ENCODE assay signal across 1 cellular context in the genomic region with DNA sequence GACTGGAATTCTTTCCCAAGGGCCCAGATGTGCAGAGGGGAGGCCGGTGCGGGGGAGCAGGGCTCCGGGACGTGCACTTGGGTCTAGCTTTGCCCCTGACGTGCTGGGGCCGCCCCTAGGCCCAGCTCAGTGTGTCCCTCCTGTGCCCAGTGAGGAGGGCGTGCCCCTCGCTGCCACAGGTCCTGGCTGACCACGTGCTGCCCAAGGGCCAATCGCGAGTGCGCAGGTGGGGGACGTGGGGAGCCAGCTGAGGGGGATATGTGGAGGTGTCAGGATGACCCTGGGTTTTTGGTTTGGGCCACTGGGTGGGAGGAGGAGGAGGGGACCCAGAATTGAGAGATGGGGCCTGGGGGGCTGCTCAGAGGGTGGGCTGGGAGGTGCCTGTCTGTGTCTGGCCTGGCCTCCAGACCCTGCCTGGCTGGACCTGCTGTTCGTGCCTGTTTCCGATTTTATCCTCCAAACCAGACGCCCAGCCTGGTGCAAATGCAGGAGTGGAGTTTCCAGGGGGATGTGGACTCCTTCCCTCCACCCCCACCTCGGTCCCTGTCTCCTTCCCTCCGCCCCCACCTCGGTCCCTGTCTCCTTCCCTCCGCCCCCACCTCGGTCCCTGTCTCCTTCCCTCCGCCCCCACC.
A peak's percentile ranks its signal among the peaks of the same experiment; 100 is the strongest.
TF ChIP-seq lines count a peak whose summit lies in the region.

No MANE protein-coding gene starts in this region.

TF ChIP-seq in HepG2, 621 proteins besides CTCF, POLR2A, EP300 and RAD21 (continued from another document):
- TF ChIP-seq, protein P1, sequence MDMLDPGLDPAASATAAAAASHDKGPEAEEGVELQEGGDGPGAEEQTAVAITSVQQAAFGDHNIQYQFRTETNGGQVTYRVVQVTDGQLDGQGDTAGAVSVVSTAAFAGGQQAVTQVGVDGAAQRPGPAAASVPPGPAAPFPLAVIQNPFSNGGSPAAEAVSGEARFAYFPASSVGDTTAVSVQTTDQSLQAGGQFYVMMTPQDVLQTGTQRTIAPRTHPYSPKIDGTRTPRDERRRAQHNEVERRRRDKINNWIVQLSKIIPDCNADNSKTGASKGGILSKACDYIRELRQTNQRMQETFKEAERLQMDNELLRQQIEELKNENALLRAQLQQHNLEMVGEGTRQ (IDR thresholded peaks at IDR 0.05; ENCODE audit: low read depth, low read length) = peak; percentile 85
- TF ChIP-seq, protein P1 (CRISPR knock-in tag; IDR thresholded peaks at IDR 0.05; ENCODE audit: borderline replicate concordance) = peak; percentile 91; the same call in 1 of the 2 replicates
- TF ChIP-seq SAP130 (CRISPR knock-in tag; IDR thresholded peaks at IDR 0.05; ENCODE audit: low read depth) (no peak), TOPORS (CRISPR knock-in tag; IDR thresholded peaks at IDR 0.05) (no peak), FOXM1 (CRISPR knock-in tag; IDR thresholded peaks at IDR 0.05) (no peak), GATAD2A (CRISPR knock-in tag; IDR thresholded peaks at IDR 0.05) (no peak), SPEN (CRISPR knock-in tag; IDR thresholded peaks at IDR 0.05; ENCODE audit: low read depth) (0 out of 2 replicates have a peak, but pooled peaks have one; percentile 5), SOX6 (IDR thresholded peaks at IDR 0.05) (no peak), SOX6 (CRISPR knock-in tag; IDR thresholded peaks at IDR 0.05) (no peak), JDP2 (CRISPR knock-in tag; IDR thresholded peaks at IDR 0.05; ENCODE audit: borderline replicate concordance) (no peak), ZNF577 (CRISPR knock-in tag; IDR thresholded peaks at IDR 0.05; ENCODE audit: borderline replicate concordance, low read depth) (no peak), ZNF501 (CRISPR knock-in tag; IDR thresholded peaks at IDR 0.05) (peak; percentile 17; the same call in 1 of the 2 replicates), SNAI1 (CRISPR knock-in tag; IDR thresholded peaks at IDR 0.05; ENCODE audit: borderline replicate concordance) (0 out of 2 replicates have a peak, but pooled peaks have one; percentile 6), ZC3H13 (CRISPR knock-in tag; IDR thresholded peaks at IDR 0.05) (peak; percentile 83), FOXC1 (CRISPR knock-in tag; IDR thresholded peaks at IDR 0.05; ENCODE audit: borderline replicate concordance) (0 out of 2 replicates have a peak, but pooled peaks have one; percentile 1), RFXAP (CRISPR knock-in tag; IDR thresholded peaks at IDR 0.05; ENCODE audit: borderline replicate concordance) (peak; percentile 25; the same call in 1 of the 2 replicates), PHF8 (CRISPR knock-in tag; IDR thresholded peaks at IDR 0.05) (0 out of 2 replicates have a peak, but pooled peaks have one; percentile 16), KDM5B (CRISPR knock-in tag; IDR thresholded peaks at IDR 0.05; ENCODE audit: borderline replicate concordance) (0 out of 2 replicates have a peak, but pooled peaks have one; percentile 13), THAP11 (CRISPR knock-in tag; IDR thresholded peaks at IDR 0.05) (peak; percentile 50; the same call in 1 of the 2 replicates)
- TF ChIP-seq, protein P2, sequence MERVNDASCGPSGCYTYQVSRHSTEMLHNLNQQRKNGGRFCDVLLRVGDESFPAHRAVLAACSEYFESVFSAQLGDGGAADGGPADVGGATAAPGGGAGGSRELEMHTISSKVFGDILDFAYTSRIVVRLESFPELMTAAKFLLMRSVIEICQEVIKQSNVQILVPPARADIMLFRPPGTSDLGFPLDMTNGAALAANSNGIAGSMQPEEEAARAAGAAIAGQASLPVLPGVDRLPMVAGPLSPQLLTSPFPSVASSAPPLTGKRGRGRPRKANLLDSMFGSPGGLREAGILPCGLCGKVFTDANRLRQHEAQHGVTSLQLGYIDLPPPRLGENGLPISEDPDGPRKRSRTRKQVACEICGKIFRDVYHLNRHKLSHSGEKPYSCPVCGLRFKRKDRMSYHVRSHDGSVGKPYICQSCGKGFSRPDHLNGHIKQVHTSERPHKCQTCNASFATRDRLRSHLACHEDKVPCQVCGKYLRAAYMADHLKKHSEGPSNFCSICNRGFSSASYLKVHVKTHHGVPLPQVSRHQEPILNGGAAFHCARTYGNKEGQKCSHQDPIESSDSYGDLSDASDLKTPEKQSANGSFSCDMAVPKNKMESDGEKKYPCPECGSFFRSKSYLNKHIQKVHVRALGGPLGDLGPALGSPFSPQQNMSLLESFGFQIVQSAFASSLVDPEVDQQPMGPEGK (CRISPR knock-in tag; IDR thresholded peaks at IDR 0.05) = peak; percentile 62
- TF ChIP-seq, protein P3, sequence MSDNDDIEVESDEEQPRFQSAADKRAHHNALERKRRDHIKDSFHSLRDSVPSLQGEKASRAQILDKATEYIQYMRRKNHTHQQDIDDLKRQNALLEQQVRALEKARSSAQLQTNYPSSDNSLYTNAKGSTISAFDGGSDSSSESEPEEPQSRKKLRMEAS (IDR thresholded peaks at IDR 0.05) = peak; percentile 52
- TF ChIP-seq, protein P4, sequence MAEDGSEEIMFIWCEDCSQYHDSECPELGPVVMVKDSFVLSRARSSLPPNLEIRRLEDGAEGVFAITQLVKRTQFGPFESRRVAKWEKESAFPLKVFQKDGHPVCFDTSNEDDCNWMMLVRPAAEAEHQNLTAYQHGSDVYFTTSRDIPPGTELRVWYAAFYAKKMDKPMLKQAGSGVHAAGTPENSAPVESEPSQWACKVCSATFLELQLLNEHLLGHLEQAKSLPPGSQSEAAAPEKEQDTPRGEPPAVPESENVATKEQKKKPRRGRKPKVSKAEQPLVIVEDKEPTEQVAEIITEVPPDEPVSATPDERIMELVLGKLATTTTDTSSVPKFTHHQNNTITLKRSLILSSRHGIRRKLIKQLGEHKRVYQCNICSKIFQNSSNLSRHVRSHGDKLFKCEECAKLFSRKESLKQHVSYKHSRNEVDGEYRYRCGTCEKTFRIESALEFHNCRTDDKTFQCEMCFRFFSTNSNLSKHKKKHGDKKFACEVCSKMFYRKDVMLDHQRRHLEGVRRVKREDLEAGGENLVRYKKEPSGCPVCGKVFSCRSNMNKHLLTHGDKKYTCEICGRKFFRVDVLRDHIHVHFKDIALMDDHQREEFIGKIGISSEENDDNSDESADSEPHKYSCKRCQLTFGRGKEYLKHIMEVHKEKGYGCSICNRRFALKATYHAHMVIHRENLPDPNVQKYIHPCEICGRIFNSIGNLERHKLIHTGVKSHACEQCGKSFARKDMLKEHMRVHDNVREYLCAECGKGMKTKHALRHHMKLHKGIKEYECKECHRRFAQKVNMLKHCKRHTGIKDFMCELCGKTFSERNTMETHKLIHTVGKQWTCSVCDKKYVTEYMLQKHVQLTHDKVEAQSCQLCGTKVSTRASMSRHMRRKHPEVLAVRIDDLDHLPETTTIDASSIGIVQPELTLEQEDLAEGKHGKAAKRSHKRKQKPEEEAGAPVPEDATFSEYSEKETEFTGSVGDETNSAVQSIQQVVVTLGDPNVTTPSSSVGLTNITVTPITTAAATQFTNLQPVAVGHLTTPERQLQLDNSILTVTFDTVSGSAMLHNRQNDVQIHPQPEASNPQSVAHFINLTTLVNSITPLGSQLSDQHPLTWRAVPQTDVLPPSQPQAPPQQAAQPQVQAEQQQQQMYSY (CRISPR knock-in tag; IDR thresholded peaks at IDR 0.05) = peak; percentile 59; the same call in 1 of the 2 replicates
- TF ChIP-seq, protein P5, sequence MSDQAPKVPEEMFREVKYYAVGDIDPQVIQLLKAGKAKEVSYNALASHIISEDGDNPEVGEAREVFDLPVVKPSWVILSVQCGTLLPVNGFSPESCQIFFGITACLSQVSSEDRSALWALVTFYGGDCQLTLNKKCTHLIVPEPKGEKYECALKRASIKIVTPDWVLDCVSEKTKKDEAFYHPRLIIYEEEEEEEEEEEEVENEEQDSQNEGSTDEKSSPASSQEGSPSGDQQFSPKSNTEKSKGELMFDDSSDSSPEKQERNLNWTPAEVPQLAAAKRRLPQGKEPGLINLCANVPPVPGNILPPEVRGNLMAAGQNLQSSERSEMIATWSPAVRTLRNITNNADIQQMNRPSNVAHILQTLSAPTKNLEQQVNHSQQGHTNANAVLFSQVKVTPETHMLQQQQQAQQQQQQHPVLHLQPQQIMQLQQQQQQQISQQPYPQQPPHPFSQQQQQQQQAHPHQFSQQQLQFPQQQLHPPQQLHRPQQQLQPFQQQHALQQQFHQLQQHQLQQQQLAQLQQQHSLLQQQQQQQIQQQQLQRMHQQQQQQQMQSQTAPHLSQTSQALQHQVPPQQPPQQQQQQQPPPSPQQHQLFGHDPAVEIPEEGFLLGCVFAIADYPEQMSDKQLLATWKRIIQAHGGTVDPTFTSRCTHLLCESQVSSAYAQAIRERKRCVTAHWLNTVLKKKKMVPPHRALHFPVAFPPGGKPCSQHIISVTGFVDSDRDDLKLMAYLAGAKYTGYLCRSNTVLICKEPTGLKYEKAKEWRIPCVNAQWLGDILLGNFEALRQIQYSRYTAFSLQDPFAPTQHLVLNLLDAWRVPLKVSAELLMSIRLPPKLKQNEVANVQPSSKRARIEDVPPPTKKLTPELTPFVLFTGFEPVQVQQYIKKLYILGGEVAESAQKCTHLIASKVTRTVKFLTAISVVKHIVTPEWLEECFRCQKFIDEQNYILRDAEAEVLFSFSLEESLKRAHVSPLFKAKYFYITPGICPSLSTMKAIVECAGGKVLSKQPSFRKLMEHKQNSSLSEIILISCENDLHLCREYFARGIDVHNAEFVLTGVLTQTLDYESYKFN (CRISPR knock-in tag; conservative IDR thresholded peaks at IDR 0.05) = no peak
- TF ChIP-seq, protein P6, sequence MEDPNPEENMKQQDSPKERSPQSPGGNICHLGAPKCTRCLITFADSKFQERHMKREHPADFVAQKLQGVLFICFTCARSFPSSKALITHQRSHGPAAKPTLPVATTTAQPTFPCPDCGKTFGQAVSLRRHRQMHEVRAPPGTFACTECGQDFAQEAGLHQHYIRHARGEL (CRISPR knock-in tag; IDR thresholded peaks at IDR 0.05) = 0 out of 2 replicates have a peak, but pooled peaks have one; percentile 24
- TF ChIP-seq, protein P7, sequence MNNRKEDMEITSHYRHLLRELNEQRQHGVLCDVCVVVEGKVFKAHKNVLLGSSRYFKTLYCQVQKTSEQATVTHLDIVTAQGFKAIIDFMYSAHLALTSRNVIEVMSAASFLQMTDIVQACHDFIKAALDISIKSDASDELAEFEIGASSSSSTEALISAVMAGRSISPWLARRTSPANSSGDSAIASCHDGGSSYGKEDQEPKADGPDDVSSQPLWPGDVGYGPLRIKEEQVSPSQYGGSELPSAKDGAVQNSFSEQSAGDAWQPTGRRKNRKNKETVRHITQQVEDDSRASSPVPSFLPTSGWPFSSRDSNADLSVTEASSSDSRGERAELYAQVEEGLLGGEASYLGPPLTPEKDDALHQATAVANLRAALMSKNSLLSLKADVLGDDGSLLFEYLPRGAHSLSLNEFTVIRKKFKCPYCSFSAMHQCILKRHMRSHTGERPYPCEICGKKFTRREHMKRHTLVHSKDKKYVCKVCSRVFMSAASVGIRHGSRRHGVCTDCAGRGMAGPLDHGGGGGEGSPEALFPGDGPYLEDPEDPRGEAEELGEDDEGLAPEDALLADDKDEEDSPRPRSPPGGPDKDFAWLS (CRISPR knock-in tag; IDR thresholded peaks at IDR 0.05; ENCODE audit: borderline replicate concordance) = no peak
- TF ChIP-seq, protein P8, sequence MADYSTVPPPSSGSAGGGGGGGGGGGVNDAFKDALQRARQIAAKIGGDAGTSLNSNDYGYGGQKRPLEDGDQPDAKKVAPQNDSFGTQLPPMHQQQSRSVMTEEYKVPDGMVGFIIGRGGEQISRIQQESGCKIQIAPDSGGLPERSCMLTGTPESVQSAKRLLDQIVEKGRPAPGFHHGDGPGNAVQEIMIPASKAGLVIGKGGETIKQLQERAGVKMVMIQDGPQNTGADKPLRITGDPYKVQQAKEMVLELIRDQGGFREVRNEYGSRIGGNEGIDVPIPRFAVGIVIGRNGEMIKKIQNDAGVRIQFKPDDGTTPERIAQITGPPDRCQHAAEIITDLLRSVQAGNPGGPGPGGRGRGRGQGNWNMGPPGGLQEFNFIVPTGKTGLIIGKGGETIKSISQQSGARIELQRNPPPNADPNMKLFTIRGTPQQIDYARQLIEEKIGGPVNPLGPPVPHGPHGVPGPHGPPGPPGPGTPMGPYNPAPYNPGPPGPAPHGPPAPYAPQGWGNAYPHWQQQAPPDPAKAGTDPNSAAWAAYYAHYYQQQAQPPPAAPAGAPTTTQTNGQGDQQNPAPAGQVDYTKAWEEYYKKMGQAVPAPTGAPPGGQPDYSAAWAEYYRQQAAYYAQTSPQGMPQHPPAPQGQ (CRISPR knock-in tag; IDR thresholded peaks at IDR 0.05; ENCODE audit: borderline replicate concordance) = no peak
